19 cellular contexts compared by ENCODE assay signal in the genomic region with DNA sequence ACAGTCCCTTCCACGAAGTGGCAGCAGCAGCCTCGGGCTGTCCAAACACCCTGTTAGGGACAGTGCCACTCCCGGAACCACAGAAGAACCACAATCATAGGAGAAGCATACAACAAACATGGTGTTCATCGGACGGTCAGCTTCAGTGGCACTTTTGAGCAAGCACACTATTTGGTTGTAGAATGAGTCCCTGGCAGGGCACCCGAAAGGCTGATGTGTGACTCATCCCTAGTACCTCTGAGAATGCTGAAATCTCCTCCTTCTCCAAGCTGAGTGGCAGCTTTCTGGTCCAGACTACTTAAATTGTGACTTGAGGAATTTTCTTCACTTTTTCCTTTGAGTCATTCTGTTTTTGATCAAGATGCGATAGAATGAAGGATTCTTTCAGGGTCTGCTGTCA.
DNase-seq lines count a peak whose midpoint lies in the region; ATAC-seq and TF ChIP-seq lines count a peak whose summit lies in the region.
"Had no signal": no experiment of that assay in that cellular context is flagged by ENCODE, and none has a peak within 500 bp of the region (broad histone marks: within the 10 kb centered on the region; RNA-seq: fewer than 3 reads in every experiment).

No MANE protein-coding gene starts in this region.

- H3K27me3 ChIP-seq in skeletal muscle satellite cell (ENCODE audit: control insufficient read depth, insufficient read depth, low read length) = no peaks in the 10 kb centered on the region
- H3K27me3 ChIP-seq: suprapubic skin had no signal

- H3K4me2 ChIP-seq in skeletal muscle satellite cell (ENCODE audit: low read length) = peak overlapping the region; percentile 32
- H3K4me2 ChIP-seq: KMS-11 had no signal

- no peaks in the 10 kb centered on the region for H3K27me3 Mint-ChIP-seq in activated naive CD8-positive, alpha-beta T cell treated with anti-CD3 and anti-CD28 coated beads for 36 hours
- H3K27me3 Mint-ChIP-seq: brain, T-cell had no signal

- peak; percentile 41 for DNase-seq in HS-5 (ENCODE audit: low read depth)
- DNase-seq in amniotic epithelial cell (ENCODE audit: low read depth) = peak; percentile 19
- DNase-seq in foreskin fibroblast = peak; percentile 79 to 85
- no peak for DNase-seq in activated CD4-positive, alpha-beta T cell treated with anti-CD3 and anti-CD28 coated beads for 4 hours
- no peak for DNase-seq in activated naive CD8-positive, alpha-beta T cell treated with anti-CD3 and anti-CD28 coated beads for 36 hours
- no peak for DNase-seq in SW 1271 (lab: John Stamatoyannopoulos, UW)
- no peak for DNase-seq in stimulated activated naive CD8-positive, alpha-beta T cell treated with anti-CD3 and anti-CD28 coated beads, Interleukin-15, Interleukin-2, amounts not matched to agents 100 U/mL and 50 U/mL, for 24 hours
- DNase-seq: CD8-positive, alpha-beta T cell; erythroblast; GF-D8; kidney; T-cell had no signal

- H3K4me3 ChIP-seq in foreskin fibroblast (ENCODE audit: low read depth in 1 of 2, low read length in 2 of 2) = no peak overlapping the region
- no peak overlapping the region for H3K4me3 ChIP-seq in skeletal muscle satellite cell (ENCODE audit: low read length)
- H3K4me3 ChIP-seq: skin epidermis, suprapubic skin had no signal

- H3K9ac ChIP-seq in skeletal muscle satellite cell (ENCODE audit: low read depth, low read length) = no peak overlapping the region
- H3K9ac ChIP-seq: KMS-11 had no signal

- H3K4me3 Mint-ChIP-seq in activated naive CD8-positive, alpha-beta T cell treated with anti-CD3 and anti-CD28 coated beads for 36 hours = no peak overlapping the region
- H3K4me3 Mint-ChIP-seq: activated T-helper 1 cell treated with anti-CD3 and anti-CD28 coated beads, Interleukin-12 subunit alpha, Interleukin-12 subunit beta, Interleukin-2, Interleukin-4 antibody, amounts not matched to agents 30 ng/mL and 10 ng/mL and 1 ng/mL, durations not matched to agents 14 hours and 24 hours and 36 hours; brain; CD8-positive, alpha-beta T cell; natural killer cell treated with Interleukin-12 subunit alpha and Interleukin-12 subunit beta and Interleukin-15 and Interleukin-18, amount 100 ng/mL, for 72 hours; T-cell had no signal

- ATAC-seq in stimulated activated naive CD8-positive, alpha-beta T cell treated with anti-CD3 and anti-CD28 coated beads, Interleukin-15, Interleukin-2, amounts not matched to agents 100 U/mL and 50 U/mL, for 24 hours = no peak
- ATAC-seq: CD8-positive, alpha-beta T cell; natural killer cell treated with Interleukin-12 subunit alpha and Interleukin-12 subunit beta and Interleukin-15 and Interleukin-18, amount 100 ng/mL, for 72 hours; T-cell had no signal

- H3K9me3 Mint-ChIP-seq in activated naive CD8-positive, alpha-beta T cell treated with anti-CD3 and anti-CD28 coated beads for 36 hours = no peaks in the 10 kb centered on the region
- H3K9me3 Mint-ChIP-seq: activated T-helper 1 cell treated with anti-CD3 and anti-CD28 coated beads, Interleukin-12 subunit alpha, Interleukin-12 subunit beta, Interleukin-2, Interleukin-4 antibody, amounts not matched to agents 30 ng/mL and 10 ng/mL and 1 ng/mL, durations not matched to agents 14 hours and 24 hours and 36 hours; CD8-positive, alpha-beta T cell; natural killer cell treated with Interleukin-12 subunit alpha and Interleukin-12 subunit beta and Interleukin-15 and Interleukin-18, amount 100 ng/mL, for 72 hours; T-cell had no signal

- H3K36me3 ChIP-seq in skeletal muscle satellite cell (ENCODE audit: insufficient read depth, low read length) = no peaks in the 10 kb centered on the region
- H3K36me3 ChIP-seq: suprapubic skin had no signal

- no peaks in the 10 kb centered on the region for H3K36me3 Mint-ChIP-seq in activated naive CD8-positive, alpha-beta T cell treated with anti-CD3 and anti-CD28 coated beads for 36 hours
- H3K36me3 Mint-ChIP-seq: brain; CD8-positive, alpha-beta T cell; natural killer cell treated with Interleukin-12 subunit alpha and Interleukin-12 subunit beta and Interleukin-15 and Interleukin-18, amount 100 ng/mL, for 72 hours; T-cell had no signal

- H3K4me1 ChIP-seq in skeletal muscle satellite cell (ENCODE audit: control insufficient read depth, insufficient read depth, low read length) = peaks cover 46% of the 10 kb centered on the region

- H3K27ac Mint-ChIP-seq in activated naive CD8-positive, alpha-beta T cell treated with anti-CD3 and anti-CD28 coated beads for 36 hours = no peak overlapping the region
- H3K27ac Mint-ChIP-seq: activated T-helper 1 cell treated with anti-CD3 and anti-CD28 coated beads, Interleukin-12 subunit alpha, Interleukin-12 subunit beta, Interleukin-2, Interleukin-4 antibody, amounts not matched to agents 30 ng/mL and 10 ng/mL and 1 ng/mL, durations not matched to agents 14 hours and 24 hours and 36 hours; brain; CD8-positive, alpha-beta T cell; natural killer cell treated with Interleukin-12 subunit alpha and Interleukin-12 subunit beta and Interleukin-15 and Interleukin-18, amount 100 ng/mL, for 72 hours; T-cell had no signal

- H3K9me3 ChIP-seq in skeletal muscle satellite cell (replicated peaks; ENCODE audit: low read length) = no peaks in the 10 kb centered on the region
- H3K9me3 ChIP-seq: suprapubic skin had no signal

- H3K4me1 Mint-ChIP-seq in activated naive CD8-positive, alpha-beta T cell treated with anti-CD3 and anti-CD28 coated beads for 36 hours = peaks cover 2% of the 10 kb centered on the region
- H3K4me1 Mint-ChIP-seq: brain, T-cell had no signal

- no peak for TF ChIP-seq CTCF in foreskin fibroblast (IDR thresholded peaks at IDR 0.05; ENCODE audit: low read depth, low read length)

Comparison
In these comparisons a context has a peak if more than half of its experiments do, and no peak if none do; other contexts are left out.
1. DNase-seq: peak in HS-5 (single experiment), amniotic epithelial cell (single experiment) and foreskin fibroblast (2 of 2); none in activated CD4-positive, alpha-beta T cell treated with anti-CD3 and anti-CD28 coated beads for 4 hours (0 of 2), activated naive CD8-positive, alpha-beta T cell treated with anti-CD3 and anti-CD28 coated beads for 36 hours (single experiment), SW 1271 (0 of 2) and stimulated activated naive CD8-positive, alpha-beta T cell treated with anti-CD3 and anti-CD28 coated beads, Interleukin-15, Interleukin-2, amounts not matched to agents 100 U/mL and 50 U/mL, for 24 hours (single experiment).